8 cellular contexts compared by ENCODE assay signal in the genomic region with DNA sequence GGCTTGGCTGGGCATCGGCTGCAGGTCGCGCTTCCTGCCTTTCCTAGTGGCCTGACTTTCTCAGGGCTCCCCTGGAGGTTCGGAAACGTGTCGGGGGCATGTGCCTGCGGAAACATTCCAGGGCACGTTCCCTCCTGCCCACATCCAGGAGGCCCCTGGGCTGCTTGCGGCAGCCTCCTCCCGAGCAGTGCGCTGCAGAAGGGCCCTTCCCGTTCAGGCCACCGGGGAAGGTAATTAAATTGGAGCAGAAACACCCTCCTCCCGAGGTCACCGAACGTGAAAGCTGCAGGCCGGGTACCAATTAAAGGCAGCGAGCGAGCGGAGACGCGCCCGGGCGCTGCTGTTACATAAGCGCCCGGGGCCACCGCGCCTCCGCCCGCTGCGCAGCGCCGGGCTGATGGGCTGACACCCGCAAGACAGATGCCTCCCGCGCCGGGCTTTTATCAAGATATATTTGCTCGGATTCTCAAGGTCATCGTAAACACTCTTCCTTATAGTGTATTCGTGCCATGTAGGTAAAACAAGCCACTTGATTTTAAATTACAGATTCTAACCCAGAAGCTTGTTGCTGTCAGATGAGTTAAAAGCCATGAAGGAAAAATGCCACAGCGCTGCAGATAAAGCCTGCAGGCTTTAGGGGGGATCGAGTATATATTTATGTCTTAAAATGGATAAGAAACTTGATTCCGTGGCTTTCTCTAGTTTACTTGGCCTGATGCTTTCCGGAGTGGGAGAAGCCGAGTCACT. TPM values are rescaled to one million over a fixed set of nuclear protein-coding genes. Genes with fewer than 3 reads are reported as not detected.
DNase-seq lines count a peak whose midpoint lies in the region; ATAC-seq, FAIRE-seq and TF ChIP-seq lines count a peak whose summit lies in the region.

No MANE protein-coding gene starts in this region.

- WGBS in ovary, 3 donors = 5 to 15% (median 8%) methylated on average over 45 of the region's 45 CpGs

- POLR2A ChIA-PET in T-cell (lab: Charles Lee) = no interaction called here

- H3K4me1 ChIP-seq in ovary (ENCODE audit: insufficient read depth) = peaks cover 5% of the 10 kb centered on the region

- H3K4me3 Mint-ChIP-seq in T-cell = peak overlapping the region in 1 of 3 donors; percentile 5

- H3K9me3 ChIP-seq in ovary = no peaks in the 10 kb centered on the region

- no peaks in the 10 kb centered on the region for H3K36me3 Mint-ChIP-seq in T-cell

- H3K9me3 Mint-ChIP-seq in T-cell = no peaks in the 10 kb centered on the region

- TF ChIP-seq POLR2A in ovary (IDR thresholded peaks at IDR 0.05) (no peak), GM12892 (IDR thresholded peaks at IDR 0.05; ENCODE audit: low read depth, low read length) (no peak)

- H3K4me3 ChIP-seq in HFF-Myc (replicated peaks; ENCODE audit: low read depth, low read length) (peak overlapping the region; percentile 38), ovary (peak overlapping the region; percentile 43)

- H3K27ac Mint-ChIP-seq in T-cell = no peak overlapping the region

- no peak for FAIRE-seq in GM12892 (lab: Jason Lieb, UNC)

- no peak for TF ChIP-seq EP300 in ovary (IDR thresholded peaks at IDR 0.05)

- CTCF ChIA-PET in T-cell (lab: Charles Lee) = interaction anchor here in 1 of 2 donors (0.6 kb wide), 1 partner anchor 23 kb away, joined by 6 read pairs; no protein-coding TSS in a partner anchor

- no peaks in the 10 kb centered on the region for H3K36me3 ChIP-seq in ovary

- no peaks in the 10 kb centered on the region for H3K27me3 ChIP-seq in ovary

- peaks cover 35 to 43% of the 10 kb centered on the region in 2 donors for H3K27me3 Mint-ChIP-seq in T-cell

- DNase-seq in HFF-Myc (ENCODE audit: extremely low read depth, low read depth) (no peak), Right ventricle myocardium superior (peak; percentile 60), ovary (peak; percentile 41 to 57 (median 44)), T-cell (no peak), GM12892 (ENCODE audit: insufficient read length) (no peak), GM19238 (ENCODE audit: insufficient read length, low spot score) (no peak)

- ATAC-seq in Right ventricle myocardium superior (ENCODE audit: poor library complexity) = peak; percentile 90
- ATAC-seq in T-cell (replicated peaks in 1 of 4) = no peak
- ATAC-seq in GM21529 (IDR thresholded peaks at IDR 0.05; ENCODE audit: unreplicated experiment) = no peak

- intact Hi-C loops in Right ventricle myocardium superior (cut with DNase I) = no loop called here
- intact Hi-C loops in ovary (cut with DNase I) = no loop called here

- H3K4me1 Mint-ChIP-seq in T-cell = peaks cover 0 to 5% (median 3%) of the 10 kb centered on the region in 3 donors

- TF ChIP-seq CTCF in HFF-Myc (IDR thresholded peaks at IDR 0.05; ENCODE audit: low read depth, low read length, missing control alignments) (no peak), VCaP (conservative IDR thresholded peaks at IDR 0.05) (no peak), ovary (IDR thresholded peaks at IDR 0.05) (no peak)

- peak overlapping the region; percentile 47 for H3K27ac ChIP-seq in VCaP
- H3K27ac ChIP-seq in ovary = no peak overlapping the region

RNA-seq across cellular contexts. Expression of a gene that starts 31.4 kb away (rescaled TPM):
- total RNA-seq in Right ventricle myocardium superior (51.5 TPM), ovary (10 to 100 TPM; 21.2 to 68.0 (median 44.2) TPM), T-cell (under 1 TPM; 0.06 to 0.33 (median 0.15) TPM)
- 10 to 100 TPM; 17.0 to 32.8 TPM for polyA plus RNA-seq in ovary
- polyA plus RNA-seq in GM12892 (2012; ENCODE audit: missing spikeins) = 0.47 TPM

Comparison
In these comparisons a context has a peak if more than half of its experiments do, and no peak if none do; other contexts are left out.
1. DNase-seq: peak in Right ventricle myocardium superior (single experiment) and ovary (5 of 5); none in HFF-Myc (single experiment), T-cell (0 of 34), GM12892 (single experiment) and GM19238 (single experiment).
2. RNA of a gene that starts 31.4 kb away (total RNA-seq): 51.5 TPM in Right ventricle myocardium superior (single experiment) and 21.2 to 68.0 TPM in ovary; 0.06 to 0.33 TPM in T-cell; every median in the first group is over 10 times any median in the second.